In the genomic region with DNA sequence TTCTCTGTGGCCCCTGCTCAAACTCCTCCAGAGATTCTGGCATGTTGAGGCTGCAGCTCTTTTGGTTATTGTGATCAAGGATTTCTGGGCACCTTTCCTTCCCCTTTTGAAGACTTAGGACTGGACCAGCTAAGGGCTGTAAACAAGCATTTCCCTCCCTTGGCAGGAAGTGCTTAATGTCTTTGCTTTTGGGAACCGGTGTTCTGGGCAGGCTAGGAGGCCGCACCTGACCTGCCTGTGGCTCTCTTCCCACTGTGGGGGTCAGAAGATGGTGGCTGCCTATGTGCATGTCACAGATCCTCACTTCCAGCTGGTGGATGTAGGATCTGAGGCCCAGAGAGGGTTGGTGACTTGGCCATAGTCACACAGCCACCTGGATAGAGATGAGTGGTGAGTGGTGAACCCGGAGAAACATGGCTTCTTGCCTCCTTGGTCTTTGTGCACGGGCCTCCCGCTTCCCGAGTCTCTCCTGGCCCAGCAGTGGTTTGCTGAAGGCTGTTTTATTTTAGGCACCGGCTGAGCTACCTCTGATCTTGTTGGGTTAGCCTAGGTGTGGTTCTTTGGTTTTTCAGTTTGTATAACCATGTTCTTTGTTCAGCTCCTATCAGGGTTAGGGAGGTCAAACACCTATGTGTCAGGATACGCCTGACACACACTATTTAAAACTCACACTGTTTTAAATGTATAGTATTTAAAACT, we compare ENCODE assay signal across 10 cellular contexts.
DNase-seq lines count a peak whose midpoint lies in the region; ATAC-seq and TF ChIP-seq lines count a peak whose summit lies in the region.
"Had no signal": no experiment of that assay in that cellular context is flagged by ENCODE, and none has a peak within 500 bp of the region (broad histone marks: within the 10 kb centered on the region; RNA-seq: fewer than 3 reads in every experiment).

No MANE protein-coding gene starts in this region.

- peaks cover 5% of the 10 kb centered on the region for H3K4me1 ChIP-seq in mucosa of descending colon (ENCODE audit: low read depth)
- H3K4me1 ChIP-seq in tibial nerve, result peaks cover 0 to 87% (median 51%) of the 10 kb centered on the region in 4 donors
- H3K4me1 ChIP-seq: BE2C had no signal

- peak in 1 of 2 donors; percentile 67 for TF ChIP-seq EP300 in tibial nerve (IDR thresholded peaks at IDR 0.05)

- WGBS in tibial nerve, 2 donors, result 64 to 88% methylated on average over 6 to 8 of the region's 8 CpGs

- peaks cover 90% of the 10 kb centered on the region for H3K4me1 Mint-ChIP-seq in activated naive CD4-positive, alpha-beta T cell treated with anti-CD3 and anti-CD28 coated beads, Interleukin-2, amount 50 U/mL, for 24 hours

- peak; percentile 40 for ATAC-seq in mucosa of descending colon

- peak overlapping the region in 34 of 59 donors; percentile 1 to 64 (median 39) for H3K27ac ChIP-seq in dorsolateral prefrontal cortex
- H3K27ac ChIP-seq in tibial nerve, result peak overlapping the region; percentile 48 to 81 (median 57)
- H3K27ac ChIP-seq: SJCRH30 had no signal

- H3K36me3 ChIP-seq in mucosa of descending colon (ENCODE audit: low read depth), result no peaks in the 10 kb centered on the region
- no peaks in the 10 kb centered on the region for H3K36me3 ChIP-seq in tibial nerve
- H3K36me3 ChIP-seq: BE2C, SJCRH30 had no signal

- H3K27ac Mint-ChIP-seq in activated naive CD4-positive, alpha-beta T cell treated with anti-CD3 and anti-CD28 coated beads, Interleukin-2, amount 50 U/mL, for 24 hours, result peak overlapping the region; percentile 76

- DNase-seq in activated naive CD4-positive, alpha-beta T cell treated with anti-CD3 and anti-CD28 coated beads, Interleukin-2, amount 50 U/mL, for 16 hours, result no peak
- DNase-seq in dorsolateral prefrontal cortex, result no peak
- no peak for DNase-seq in mucosa of descending colon
- no peak for DNase-seq in tibial nerve (ENCODE audit: low spot score in 2 of 2)
- no peak for DNase-seq in NCI-H1417 (lab: John Stamatoyannopoulos, UW)
- no peak for DNase-seq in central memory CD4-positive, alpha-beta T cell
- DNase-seq in 8988T, result no peak
- DNase-seq: BE2C, SJCRH30 had no signal

- no peaks in the 10 kb centered on the region for H3K27me3 Mint-ChIP-seq in activated naive CD4-positive, alpha-beta T cell treated with anti-CD3 and anti-CD28 coated beads, Interleukin-2, amount 50 U/mL, for 24 hours

- TF ChIP-seq CTCF in dorsolateral prefrontal cortex (IDR thresholded peaks at IDR 0.05 in 54 of 56, conservative IDR thresholded peaks at IDR 0.05 in 2 of 56; ENCODE audit: low read depth in 1 of 56, partially characterized antibody in 56 of 56) (peak in 1 of 56 donors; percentile 11), mucosa of descending colon (IDR thresholded peaks at IDR 0.05) (no peak), tibial nerve (IDR thresholded peaks at IDR 0.05) (no peak)

- TF ChIP-seq POLR2A in tibial nerve (IDR thresholded peaks at IDR 0.05), result no peak

- H3K4me3 ChIP-seq in dorsolateral prefrontal cortex, result no peak overlapping the region
- H3K4me3 ChIP-seq in mucosa of descending colon, result no peak overlapping the region
- no peak overlapping the region for H3K4me3 ChIP-seq in tibial nerve
- H3K4me3 ChIP-seq: SJCRH30 had no signal

- H3K27me3 ChIP-seq in dorsolateral prefrontal cortex (no peaks in the 10 kb centered on the region), tibial nerve (no peaks in the 10 kb centered on the region)
- H3K27me3 ChIP-seq: BE2C, SJCRH30 had no signal

- H3K36me3 Mint-ChIP-seq in activated naive CD4-positive, alpha-beta T cell treated with anti-CD3 and anti-CD28 coated beads, Interleukin-2, amount 50 U/mL, for 24 hours, result no peaks in the 10 kb centered on the region

- intact Hi-C loops in dorsolateral prefrontal cortex (cut with DNase I) (no loop called here), mucosa of descending colon (cut with DNase I, micrococcal nuclease) (no loop called here)

- H3K9me3 Mint-ChIP-seq in activated naive CD4-positive, alpha-beta T cell treated with anti-CD3 and anti-CD28 coated beads, Interleukin-2, amount 50 U/mL, for 24 hours, result no peaks in the 10 kb centered on the region

- peak overlapping the region; percentile 49 for H3K4me3 Mint-ChIP-seq in activated naive CD4-positive, alpha-beta T cell treated with anti-CD3 and anti-CD28 coated beads, Interleukin-2, amount 50 U/mL, for 24 hours

- no peaks in the 10 kb centered on the region for H3K9me3 ChIP-seq in mucosa of descending colon
- H3K9me3 ChIP-seq in tibial nerve, result no peaks in the 10 kb centered on the region
- H3K9me3 ChIP-seq: BE2C, SJCRH30 had no signal
